ENCODE assay signal across 20 cellular contexts in the genomic region with DNA sequence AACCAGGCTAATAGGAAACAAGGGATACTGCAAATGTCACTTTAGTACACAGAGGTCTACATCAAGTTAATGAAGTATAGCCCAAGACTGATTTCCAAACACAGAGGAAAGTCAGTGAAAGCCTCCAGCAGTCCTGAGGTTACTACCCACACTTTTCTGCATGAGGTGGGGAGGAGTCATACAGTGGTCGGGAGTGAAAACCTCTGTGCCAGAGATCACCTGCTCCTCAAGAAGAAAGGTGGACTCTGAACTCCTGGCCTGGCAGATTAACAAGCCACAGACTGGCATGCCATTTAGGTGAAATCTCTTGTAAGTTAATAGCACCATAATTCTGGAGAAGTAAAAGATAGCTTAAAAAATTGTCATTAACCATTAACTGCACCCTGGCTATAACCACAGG.
"Had no signal": no experiment of that assay in that cellular context is flagged by ENCODE, and none has a peak within 500 bp of the region (broad histone marks: within the 10 kb centered on the region; RNA-seq: fewer than 3 reads in every experiment).

No MANE protein-coding gene starts in this region.

- H3K27ac Mint-ChIP-seq: activated CD4-positive, alpha-beta T cell treated with anti-CD3 and anti-CD28 coated beads for 36 hours; activated naive CD8-positive, alpha-beta T cell treated with anti-CD3 and anti-CD28 coated beads for 36 hours; activated T-helper 17 cell treated with anti-CD3 and anti-CD28 coated beads, Interleukin-2, amount 50 U/mL, for 72 hours; endodermal cell; natural killer cell had no signal

- H3K9me3 Mint-ChIP-seq: activated naive CD8-positive, alpha-beta T cell treated with anti-CD3 and anti-CD28 coated beads for 36 hours; activated T-helper 17 cell treated with anti-CD3 and anti-CD28 coated beads, Interleukin-2, amount 50 U/mL, for 72 hours; natural killer cell had no signal

- H3K4me3 ChIP-seq: right atrium auricular region, vagina had no signal

- ATAC-seq: activated CD4-positive, alpha-beta T cell treated with anti-CD3 and anti-CD28 coated beads for 36 hours; activated T-helper 17 cell treated with anti-CD3 and anti-CD28 coated beads, Interleukin-2, amount 50 U/mL, for 72 hours; natural killer cell had no signal

- H3K4me1 ChIP-seq: right atrium auricular region, vagina had no signal

- H3K9me3 ChIP-seq: right atrium auricular region, vagina had no signal

- H3K36me3 ChIP-seq: vagina had no signal

- H3K27me3 ChIP-seq: right atrium auricular region, vagina had no signal

- H3K27me3 Mint-ChIP-seq: activated CD4-positive, alpha-beta T cell treated with anti-CD3 and anti-CD28 coated beads for 36 hours; activated naive CD8-positive, alpha-beta T cell treated with anti-CD3 and anti-CD28 coated beads for 36 hours; activated T-helper 17 cell treated with anti-CD3 and anti-CD28 coated beads, Interleukin-2, amount 50 U/mL, for 72 hours had no signal

- H3K36me3 Mint-ChIP-seq: activated naive CD8-positive, alpha-beta T cell treated with anti-CD3 and anti-CD28 coated beads for 36 hours; natural killer cell had no signal

- H3K4me1 Mint-ChIP-seq: activated CD4-positive, alpha-beta T cell treated with anti-CD3 and anti-CD28 coated beads for 36 hours; activated naive CD8-positive, alpha-beta T cell treated with anti-CD3 and anti-CD28 coated beads for 36 hours; activated T-helper 17 cell treated with anti-CD3 and anti-CD28 coated beads, Interleukin-2, amount 50 U/mL, for 72 hours; endodermal cell; natural killer cell had no signal

- H3K4me3 Mint-ChIP-seq: activated CD4-positive, alpha-beta T cell treated with anti-CD3 and anti-CD28 coated beads for 36 hours; activated naive CD8-positive, alpha-beta T cell treated with anti-CD3 and anti-CD28 coated beads for 36 hours; activated T-helper 17 cell treated with anti-CD3 and anti-CD28 coated beads, Interleukin-2, amount 50 U/mL, for 72 hours; endodermal cell; natural killer cell had no signal

- DNase-seq: activated CD4-positive, alpha-beta T cell treated with anti-CD3 and anti-CD28 coated beads for 36 hours; activated CD4-positive, alpha-beta T cell treated with anti-CD3 and anti-CD28 coated beads, Interleukin-2, amount 50 U/mL, for 48 hours; activated naive CD4-positive, alpha-beta T cell; activated naive CD8-positive, alpha-beta T cell treated with anti-CD3 and anti-CD28 coated beads for 36 hours; amniotic stem cell; endodermal cell; foreskin melanocyte; kidney; mesenchymal stem cell; natural killer cell; nucleus accumbens; stimulated activated CD4-positive, alpha-beta T cell treated with anti-CD3 and anti-CD28 coated beads, Interleukin-2, amount 100 ng/mL, for 24 hours; stimulated activated naive CD4-positive, alpha-beta T cell treated with Interleukin-2 at 50 U/mL for 16 hours; substantia nigra; SW 1271; trophoblast cell had no signal

- H3K27ac ChIP-seq: epithelial cell of prostate, right atrium auricular region, vagina had no signal
